ENCODE assay signal across 13 cellular contexts in the genomic region with DNA sequence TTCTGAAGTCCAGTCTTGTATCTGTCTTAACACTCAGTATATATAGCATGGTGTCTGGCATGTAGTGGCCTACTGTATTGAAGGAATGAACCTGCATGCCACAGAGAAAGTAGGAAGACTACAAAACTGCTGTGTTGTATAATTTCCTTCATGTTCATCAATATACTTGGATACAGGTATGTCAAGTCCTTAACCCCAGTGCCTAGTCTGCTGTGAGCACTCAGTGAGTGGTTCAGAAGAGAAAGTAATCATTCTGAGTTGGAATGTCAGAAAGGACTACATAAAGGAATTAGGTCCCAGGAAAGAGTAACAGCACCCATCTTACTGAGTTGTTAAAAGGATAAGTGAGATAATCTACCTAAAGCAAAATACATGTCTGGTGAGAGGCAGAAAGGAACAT. TPM values are rescaled to one million over a fixed set of nuclear protein-coding genes. Genes with fewer than 3 reads are reported as not detected.
A peak's percentile ranks its signal among the peaks of the same experiment; 100 is the strongest.
DNase-seq lines count a peak whose midpoint lies in the region; ATAC-seq and TF ChIP-seq lines count a peak whose summit lies in the region.
"Had no signal": no experiment of that assay in that cellular context is flagged by ENCODE, and none has a peak within 500 bp of the region (broad histone marks: within the 10 kb centered on the region; RNA-seq: fewer than 3 reads in every experiment).

No MANE protein-coding gene starts in this region.

- H3K4me2 ChIP-seq in Karpas-422 (ENCODE audit: low read depth, low read length, poor library complexity, severe bottlenecking), result no peak overlapping the region
- no peak overlapping the region for H3K4me2 ChIP-seq in PC-3 (ENCODE audit: low read length)

- no peaks in the 10 kb centered on the region for H3K27me3 Mint-ChIP-seq in activated CD4-positive, alpha-beta T cell treated with anti-CD3 and anti-CD28 coated beads for 36 hours
- no peaks in the 10 kb centered on the region for H3K27me3 Mint-ChIP-seq in activated naive CD8-positive, alpha-beta T cell
- no peaks in the 10 kb centered on the region for H3K27me3 Mint-ChIP-seq in naive thymus-derived CD8-positive, alpha-beta T cell

- H3K9ac ChIP-seq in Karpas-422 (ENCODE audit: low read length), result no peak overlapping the region
- H3K9ac ChIP-seq in PC-3 (ENCODE audit: low read length), result no peak overlapping the region

- peaks cover 5% of the 10 kb centered on the region for H3F3A ChIP-seq in PC-3 (ENCODE audit: low read length, unreplicated experiment)

- CTCF ChIA-PET in activated CD4-positive, alpha-beta T cell treated with anti-CD3 and anti-CD28 coated beads for 36 hours (lab: Charles Lee), result no interaction called here
- CTCF ChIA-PET in PC-3 (lab: Charles Lee), result no interaction called here

- H3K27me3 ChIP-seq in Karpas-422 (ENCODE audit: low read length) (no peaks in the 10 kb centered on the region), PC-3 (ENCODE audit: low read length) (no peaks in the 10 kb centered on the region)
- H3K27me3 ChIP-seq: colonic mucosa had no signal

- H3K9me3 Mint-ChIP-seq in activated CD4-positive, alpha-beta T cell treated with anti-CD3 and anti-CD28 coated beads for 36 hours (ENCODE audit: low read depth), result no peaks in the 10 kb centered on the region
- no peaks in the 10 kb centered on the region for H3K9me3 Mint-ChIP-seq in activated naive CD8-positive, alpha-beta T cell (ENCODE audit: low read depth)
- H3K9me3 Mint-ChIP-seq in naive thymus-derived CD8-positive, alpha-beta T cell, result no peaks in the 10 kb centered on the region

- H3K27ac Mint-ChIP-seq in activated CD4-positive, alpha-beta T cell treated with anti-CD3 and anti-CD28 coated beads for 36 hours, result peak overlapping the region; percentile 77
- H3K27ac Mint-ChIP-seq in activated naive CD8-positive, alpha-beta T cell, result peak overlapping the region; percentile 51
- H3K27ac Mint-ChIP-seq in naive thymus-derived CD8-positive, alpha-beta T cell, result peak overlapping the region in 6 of 10 donors; percentile 16 to 80 (median 56)

- no TSS peak for BruUV-seq in PC-3 (replicated peaks; lab: Mats Ljungman, UMichigan)

- H3K9me3 ChIP-seq in Karpas-422 (ENCODE audit: low read length) (no peaks in the 10 kb centered on the region), PC-3 (ENCODE audit: low read length) (no peaks in the 10 kb centered on the region)
- H3K9me3 ChIP-seq: colonic mucosa had no signal

- H3K36me3 ChIP-seq in Karpas-422 (ENCODE audit: insufficient read depth, low read length), result peaks cover 64% of the 10 kb centered on the region
- H3K36me3 ChIP-seq in PC-3 (ENCODE audit: low read depth, low read length), result peaks cover 48% of the 10 kb centered on the region

- H3K79me2 ChIP-seq in Karpas-422 (ENCODE audit: low read length) (peaks cover 18% of the 10 kb centered on the region), PC-3 (ENCODE audit: low read length) (no peaks in the 10 kb centered on the region)

- no peaks in the 10 kb centered on the region for H3K9me2 ChIP-seq in Karpas-422 (replicated peaks; ENCODE audit: insufficient read depth, low read length)
- no peaks in the 10 kb centered on the region for H3K9me2 ChIP-seq in PC-3 (replicated peaks; ENCODE audit: low read length)

- H3K4me3 ChIP-seq in Karpas-422 (ENCODE audit: low read length) (no peak overlapping the region), PC-3 (ENCODE audit: low read length) (no peak overlapping the region)
- H3K4me3 ChIP-seq: colonic mucosa, lung had no signal

- TF ChIP-seq CTCF in PC-3 (conservative IDR thresholded peaks at IDR 0.05; ENCODE audit: low read depth, low read length), result no peak

- H3K36me3 Mint-ChIP-seq in activated CD4-positive, alpha-beta T cell treated with anti-CD3 and anti-CD28 coated beads for 36 hours (ENCODE audit: low read depth), result peaks cover 57% of the 10 kb centered on the region
- H3K36me3 Mint-ChIP-seq in activated naive CD8-positive, alpha-beta T cell, result peaks cover 16% of the 10 kb centered on the region
- peaks cover 5 to 65% (median 7%) of the 10 kb centered on the region in 3 donors for H3K36me3 Mint-ChIP-seq in naive thymus-derived CD8-positive, alpha-beta T cell

- POLR2A ChIA-PET in activated CD4-positive, alpha-beta T cell treated with anti-CD3 and anti-CD28 coated beads for 36 hours (lab: Charles Lee), result interaction anchor here (1.5 kb wide), 1 partner anchor 29 kb away, joined by 3 read pairs; no protein-coding TSS in a partner anchor
- POLR2A ChIA-PET in naive thymus-derived CD8-positive, alpha-beta T cell (lab: Charles Lee), result interaction anchor here (2.7 kb wide), 1 partner anchor 32 kb away, joined by 8 read pairs; the partner anchor contains the start of genes ABCE1 and ANAPC10
- POLR2A ChIA-PET in PC-3 (lab: Charles Lee; ENCODE audit: unreplicated experiment), result interaction anchor here (0.6 kb wide), 1 partner anchor 9 kb away, joined by 3 read pairs; no protein-coding TSS in a partner anchor

- DNase-seq in activated CD4-positive, alpha-beta T cell treated with anti-CD3 and anti-CD28 coated beads for 36 hours, result no peak
- no peak for DNase-seq in activated CD4-positive, alpha-beta T cell treated with anti-CD3 and anti-CD28 coated beads, Interleukin-2, amount 50 U/mL, for 4 hours
- DNase-seq in Karpas-422 (peak; percentile 47), PC-3 (no peak), mucosa of gallbladder (ENCODE audit: low spot score) (no peak), AG20443 (ENCODE audit: low spot score) (no peak)
- no peak for DNase-seq in naive thymus-derived CD8-positive, alpha-beta T cell
- DNase-seq: ACHN, colonic mucosa, NCI-H1092 treated with DMSO at 0.1 percent for 48 hours, NCI-H2227 treated with DMSO at 0.1 percent for 48 hours had no signal

- H4K20me1 ChIP-seq in Karpas-422 (ENCODE audit: insufficient read depth, low read depth, low read length), result no peaks in the 10 kb centered on the region
- no peaks in the 10 kb centered on the region; the same call in 1 of the 2 replicates for H4K20me1 ChIP-seq in PC-3 (ENCODE audit: low read length)

- H3K27ac ChIP-seq in Karpas-422 (ENCODE audit: low read length) (0 out of 2 replicates have a peak overlapping the region, but pooled peaks have one; percentile 40), PC-3 (ENCODE audit: low read length) (no peak overlapping the region)
- H3K27ac ChIP-seq: colonic mucosa had no signal

- no peak for ATAC-seq in activated CD4-positive, alpha-beta T cell treated with anti-CD3 and anti-CD28 coated beads for 36 hours
- peak in 1 of 2 donors; percentile 23 for ATAC-seq in naive thymus-derived CD8-positive, alpha-beta T cell
- ATAC-seq in PC-3, result no peak

- peaks cover 46% of the 10 kb centered on the region for H3K4me1 Mint-ChIP-seq in activated CD4-positive, alpha-beta T cell treated with anti-CD3 and anti-CD28 coated beads for 36 hours
- H3K4me1 Mint-ChIP-seq in activated naive CD8-positive, alpha-beta T cell (ENCODE audit: low read depth), result peaks cover 31% of the 10 kb centered on the region
- peaks cover 0 to 43% (median 15%) of the 10 kb centered on the region in 4 donors for H3K4me1 Mint-ChIP-seq in naive thymus-derived CD8-positive, alpha-beta T cell

- H3K4me3 Mint-ChIP-seq in activated CD4-positive, alpha-beta T cell treated with anti-CD3 and anti-CD28 coated beads for 36 hours, result no peak overlapping the region
- H3K4me3 Mint-ChIP-seq in activated naive CD8-positive, alpha-beta T cell, result no peak overlapping the region
- H3K4me3 Mint-ChIP-seq in naive thymus-derived CD8-positive, alpha-beta T cell, result no peak overlapping the region

- intact Hi-C loops in activated CD4-positive, alpha-beta T cell treated with anti-CD3 and anti-CD28 coated beads for 36 hours (cut with DNase I, micrococcal nuclease), result loop anchor here (2.0 kb wide), 2 partner anchors 31 to 49 kb away; partner anchors contain the start of genes ABCE1 (in 1 of the 2) and ANAPC10 (in 1 of the 2)
- intact Hi-C loops in PC-3 (cut with micrococcal nuclease), result no loop called here

- H3K4me1 ChIP-seq in Karpas-422 (ENCODE audit: low read length) (peaks cover 39% of the 10 kb centered on the region), PC-3 (ENCODE audit: insufficient read depth, low read length) (no peaks in the 10 kb centered on the region)
- H3K4me1 ChIP-seq: colonic mucosa had no signal

- no peak overlapping the region for H2AFZ ChIP-seq in Karpas-422 (ENCODE audit: low read length)
- no peak overlapping the region for H2AFZ ChIP-seq in PC-3 (ENCODE audit: low read length)

RNA-seq across cellular contexts. Expression of gene ABCE1, which starts 32.0 kb away (rescaled TPM):
- total RNA-seq in activated CD4-positive, alpha-beta T cell treated with anti-CD3 and anti-CD28 coated beads for 36 hours, result 100 to 1,000 TPM; 148 to 172 TPM
- total RNA-seq in Karpas-422 (2014; rRNA removed; shearing (Covaris generic); ENCODE audit: low replicate concordance), result 117 and 237 TPM in 2 replicates
- 10 to 100 TPM; 77.5 to 78.2 TPM for total RNA-seq in naive thymus-derived CD8-positive, alpha-beta T cell
- polyA plus RNA-seq in naive thymus-derived CD8-positive, alpha-beta T cell, result 10 to 100 TPM; 59.4 to 72.9 (median 68.5) TPM
- total RNA-seq in PC-3 (2014; rRNA removed) (131 and 153 TPM in 2 replicates), mucosa of gallbladder (33.6 TPM)

RNA-seq across cellular contexts. Expression of gene ANAPC10, which starts 32.1 kb away (rescaled TPM):
- total RNA-seq in activated CD4-positive, alpha-beta T cell treated with anti-CD3 and anti-CD28 coated beads for 36 hours, result 10 to 100 TPM; 27.7 to 31.5 TPM
- 62.7 and 75.3 TPM in 2 replicates for total RNA-seq in Karpas-422 (2014; rRNA removed; shearing (Covaris generic); ENCODE audit: low replicate concordance)
- 10 to 100 TPM; 18.0 to 23.7 TPM for total RNA-seq in naive thymus-derived CD8-positive, alpha-beta T cell
- 10 to 100 TPM; 33.3 to 38.5 (median 35.8) TPM for polyA plus RNA-seq in naive thymus-derived CD8-positive, alpha-beta T cell
- total RNA-seq in PC-3 (2014; rRNA removed) (26.0 and 33.1 TPM in 2 replicates), mucosa of gallbladder (13.6 TPM)

RNA-seq across cellular contexts. Expression of gene OTUD4, which starts 50.3 kb away (rescaled TPM):
- total RNA-seq in activated CD4-positive, alpha-beta T cell treated with anti-CD3 and anti-CD28 coated beads for 36 hours, result 10 to 100 TPM; 52.6 to 57.1 TPM
- 18.2 and 62.1 TPM in 2 replicates for total RNA-seq in Karpas-422 (2014; rRNA removed; shearing (Covaris generic); ENCODE audit: low replicate concordance)
- total RNA-seq in naive thymus-derived CD8-positive, alpha-beta T cell, result 10 to 100 TPM; 56.7 to 61.8 TPM
- 10 to 100 TPM; 14.7 to 17.9 (median 14.9) TPM for polyA plus RNA-seq in naive thymus-derived CD8-positive, alpha-beta T cell
- 13.6 and 20.6 TPM in 2 replicates for total RNA-seq in PC-3 (2014; rRNA removed)
- 28.5 TPM for total RNA-seq in mucosa of gallbladder
